12 cellular contexts compared by ENCODE assay signal in the genomic region with DNA sequence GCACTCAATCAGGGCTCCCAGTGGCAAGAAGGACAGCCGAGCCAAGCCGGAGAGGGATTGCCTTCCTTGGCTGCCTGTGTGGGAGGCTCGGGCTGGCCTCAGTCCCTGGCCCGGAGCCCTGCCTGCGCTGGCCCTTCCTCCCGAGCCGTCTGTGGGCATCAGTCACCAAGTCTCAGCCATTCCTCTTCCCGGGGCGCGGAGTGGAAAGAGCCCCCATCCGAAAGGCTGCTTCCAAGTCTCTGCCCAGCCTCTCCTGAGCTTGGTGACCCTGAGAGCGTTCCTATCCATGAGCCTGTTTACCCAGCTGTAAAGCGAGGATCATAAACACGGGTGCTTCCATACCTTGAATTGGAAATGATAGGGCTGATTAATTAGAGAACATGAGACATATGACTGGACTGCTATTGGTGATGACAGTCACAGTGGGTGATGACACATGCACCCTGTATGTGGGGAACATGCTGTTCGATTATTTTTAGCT. TPM values are rescaled to one million over a fixed set of nuclear protein-coding genes. Genes with fewer than 3 reads are reported as not detected.
A peak's percentile ranks its signal among the peaks of the same experiment; 100 is the strongest.
DNase-seq lines count a peak whose midpoint lies in the region; ATAC-seq and TF ChIP-seq lines count a peak whose summit lies in the region.
"Had no signal": no experiment of that assay in that cellular context is flagged by ENCODE, and none has a peak within 500 bp of the region (broad histone marks: within the 10 kb centered on the region; RNA-seq: fewer than 3 reads in every experiment).

No MANE protein-coding gene starts in this region.

- no peak overlapping the region for H3K4me3 Mint-ChIP-seq in MCF 10A (ENCODE audit: unreplicated experiment)

- peak; percentile 6 for DNase-seq in DMS153 (lab: John Stamatoyannopoulos, UW)
- no peak for DNase-seq in DMS153 treated with DMSO at 0.1 percent for 48 hours (lab: John Stamatoyannopoulos, UW; ENCODE audit: unreplicated experiment)
- DNase-seq in MCF 10A (ENCODE audit: unreplicated experiment), result peak; percentile 45
- DNase-seq in left kidney (ENCODE audit: low read depth, low spot score), result peak; percentile 82
- DNase-seq in superior temporal gyrus (ENCODE audit: extremely low spot score), result peak; percentile 15
- DNase-seq in NOMO-1 (lab: John Stamatoyannopoulos, UW; ENCODE audit: unreplicated experiment in 2 of 2), result no peak
- no peak for DNase-seq in RKO (ENCODE audit: low spot score)
- DNase-seq: activated CD4-positive, alpha-beta T cell treated with anti-CD3 and anti-CD28 coated beads for 1 hour; activated naive CD4-positive, alpha-beta T cell; Kasumi-1 had no signal

- BruUV-seq in MCF 10A (replicated peaks; lab: Mats Ljungman, UMichigan), result no TSS peak

- no peaks in the 10 kb centered on the region for H3K27me3 Mint-ChIP-seq in MCF 10A (ENCODE audit: insufficient read depth, unreplicated experiment)

- peaks cover 30% of the 10 kb centered on the region for H3K4me1 Mint-ChIP-seq in MCF 10A (ENCODE audit: insufficient read depth, unreplicated experiment)

- intact Hi-C loops in MCF 10A (cut with micrococcal nuclease), result no loop called here

- POLR2A ChIA-PET in MCF 10A (lab: Yijun Ruan, JAX), result interaction anchor here (0.7 to 1.3 kb wide), 4 partner anchors 42 to 428 kb away, joined by 3 read pairs; no protein-coding TSS in a partner anchor

- no peak for ATAC-seq in HG03039 (IDR thresholded peaks at IDR 0.05; ENCODE audit: unreplicated experiment)
- ATAC-seq: Panc1 had no signal

- H3K9me3 Mint-ChIP-seq in MCF 10A (ENCODE audit: unreplicated experiment), result no peaks in the 10 kb centered on the region

- TF ChIP-seq CTCF in MCF 10A (IDR thresholded peaks at IDR 0.05; ENCODE audit: unreplicated experiment), result no peak

- H3K27ac Mint-ChIP-seq in MCF 10A (ENCODE audit: low read depth, unreplicated experiment), result no peak overlapping the region

- CTCF ChIA-PET in MCF 10A (lab: Yijun Ruan, JAX), result no interaction called here

- no peaks in the 10 kb centered on the region for H3K36me3 Mint-ChIP-seq in MCF 10A (ENCODE audit: insufficient read depth, unreplicated experiment)

RNA-seq across cellular contexts. Expression of a gene that starts 59.1 kb away (rescaled TPM):
- total RNA-seq in MCF 10A (2022), result 21.6 and 23.2 TPM in 2 replicates

Comparison
In these comparisons a context has a peak if more than half of its experiments do, and no peak if none do; other contexts are left out.
1. DNase-seq: peak in DMS153 (single experiment), MCF 10A (single experiment), left kidney (single experiment) and superior temporal gyrus (single experiment); none in DMS153 treated with DMSO at 0.1 percent for 48 hours (single experiment), NOMO-1 (0 of 2) and RKO (single experiment).